42 cellular contexts compared by ENCODE assay signal in the genomic region with DNA sequence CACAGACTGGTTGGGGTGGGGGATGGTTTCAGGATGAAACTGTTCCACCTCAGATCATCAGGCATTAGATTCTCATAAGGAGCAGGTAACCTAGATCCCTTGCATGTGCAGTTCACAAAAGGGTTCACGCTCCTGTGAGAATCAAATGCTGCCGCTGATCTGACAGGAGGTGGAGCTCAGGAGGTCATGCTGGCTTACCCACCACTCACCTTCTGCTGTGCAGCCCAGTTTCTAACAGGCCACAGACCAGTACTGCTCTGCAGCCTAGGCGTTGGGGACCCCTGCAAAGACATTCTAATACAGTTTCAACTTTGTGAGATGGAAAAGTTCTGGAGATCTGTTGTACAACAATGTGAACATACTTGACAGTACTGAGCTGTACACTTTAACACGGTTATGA. TPM values are rescaled to one million over a fixed set of nuclear protein-coding genes. Genes with fewer than 3 reads are reported as not detected.
"Had no signal": no experiment of that assay in that cellular context is flagged by ENCODE, and none has a peak within 500 bp of the region (broad histone marks: within the 10 kb centered on the region; RNA-seq: fewer than 3 reads in every experiment).

No MANE protein-coding gene starts in this region.

- H3K27ac Mint-ChIP-seq: activated B cell treated with CpG ODN at 0.5 μM for 24 hours; activated CD8-positive, alpha-beta T cell treated with anti-CD3 and anti-CD28 coated beads for 36 hours; activated naive CD4-positive, alpha-beta T cell treated with anti-CD3 and anti-CD28 coated beads for 36 hours; activated naive CD4-positive, alpha-beta T cell treated with anti-CD3 and anti-CD28 coated beads, Interleukin-2, amount 50 U/mL, for 24 hours; activated naive CD8-positive, alpha-beta T cell treated with anti-CD3 and anti-CD28 coated beads for 36 hours; activated naive CD8-positive, alpha-beta T cell treated with anti-CD3 and anti-CD28 coated beads, Interleukin-2, amount 50 U/mL, for 24 hours; activated T-helper 1 cell treated with anti-CD3 and anti-CD28 coated beads, Interleukin-12 subunit alpha, Interleukin-12 subunit beta, Interleukin-2, Interleukin-4 antibody, amounts not matched to agents 30 ng/mL and 10 ng/mL and 1 ng/mL, durations not matched to agents 14 hours and 24 hours and 36 hours; activated T-helper 2 cell treated with anti-CD3 and anti-CD28 coated beads, Interferon-gamma antibody, Interleukin-2, Interleukin-4, amounts not matched to agents 10 μg/mL and 5 μg/mL and 100 μg/mL, durations not matched to agents 14 hours and 24 hours and 36 hours; dendritic cell treated with granulocyte-macrophage colony-stimulating factor and Interleukin-4, amounts not matched to agents 40 ng/mL and 50 ng/mL, for 4 days; effector memory CD8-positive, alpha-beta T cell; T-cell; T-helper 1 cell treated with Interleukin-12 subunit alpha and Interleukin-12 subunit beta and Interleukin-4 antibody, amounts not matched to agents 30 μg/mL and 1 μg/mL, for 36 hours; T-helper 2 cell treated with Interferon-gamma antibody and Interleukin-4, amounts not matched to agents 5 μg/mL and 100 μg/mL, for 36 hours had no signal

- H3K4me1 Mint-ChIP-seq: activated naive CD8-positive, alpha-beta T cell treated with anti-CD3 and anti-CD28 coated beads for 36 hours; activated naive CD8-positive, alpha-beta T cell treated with anti-CD3 and anti-CD28 coated beads, Interleukin-2, amount 50 U/mL, for 24 hours; brain; central memory CD8-positive, alpha-beta T cell had no signal

- ATAC-seq: activated CD4-positive, CD25-positive, alpha-beta regulatory T cell treated with anti-CD3 and anti-CD28 coated beads, Interleukin-2, amount 50 U/mL, for 24 hours; activated CD8-positive, alpha-beta T cell treated with anti-CD3 and anti-CD28 coated beads for 36 hours; activated naive CD8-positive, alpha-beta T cell treated with anti-CD3 and anti-CD28 coated beads, Interleukin-2, amount 50 U/mL, for 24 hours; effector memory CD8-positive, alpha-beta T cell; T-cell had no signal

- H3K36me3 Mint-ChIP-seq: activated naive CD4-positive, alpha-beta T cell treated with anti-CD3 and anti-CD28 coated beads, Interleukin-2, amount 50 U/mL, for 24 hours; activated naive CD8-positive, alpha-beta T cell treated with anti-CD3 and anti-CD28 coated beads for 36 hours; brain; T-cell had no signal

- H3K27ac ChIP-seq: adrenal gland, ascending aorta, breast epithelium, cardiac muscle cell, coronary artery, dorsolateral prefrontal cortex, epithelial cell of prostate, esophagus squamous epithelium, WERI-Rb-1 had no signal

- H3K9me3 ChIP-seq: adrenal gland, ascending aorta, breast epithelium, esophagus squamous epithelium had no signal

- H3K4me1 ChIP-seq: adrenal gland, ascending aorta, breast epithelium had no signal

- H3K4me3 Mint-ChIP-seq: activated B cell treated with CpG ODN at 0.5 μM for 24 hours; activated CD8-positive, alpha-beta T cell treated with anti-CD3 and anti-CD28 coated beads for 36 hours; activated naive CD4-positive, alpha-beta T cell treated with anti-CD3 and anti-CD28 coated beads for 36 hours; activated naive CD4-positive, alpha-beta T cell treated with anti-CD3 and anti-CD28 coated beads, Interleukin-2, amount 50 U/mL, for 24 hours; activated naive CD8-positive, alpha-beta T cell treated with anti-CD3 and anti-CD28 coated beads for 36 hours; activated naive CD8-positive, alpha-beta T cell treated with anti-CD3 and anti-CD28 coated beads, Interleukin-2, amount 50 U/mL, for 24 hours; activated T-helper 1 cell treated with anti-CD3 and anti-CD28 coated beads, Interleukin-12 subunit alpha, Interleukin-12 subunit beta, Interleukin-2, Interleukin-4 antibody, amounts not matched to agents 30 ng/mL and 10 ng/mL and 1 ng/mL, durations not matched to agents 14 hours and 24 hours and 36 hours; brain; central memory CD8-positive, alpha-beta T cell; dendritic cell treated with granulocyte-macrophage colony-stimulating factor and Interleukin-4, amounts not matched to agents 40 ng/mL and 50 ng/mL, for 4 days; effector memory CD8-positive, alpha-beta T cell; T-cell; T-helper 1 cell treated with Interleukin-12 subunit alpha and Interleukin-12 subunit beta and Interleukin-4 antibody, amounts not matched to agents 30 μg/mL and 1 μg/mL, for 36 hours; T-helper 2 cell treated with Interferon-gamma antibody and Interleukin-4, amounts not matched to agents 5 μg/mL and 100 μg/mL, for 36 hours had no signal

- H3K27me3 ChIP-seq: adrenal gland, ascending aorta, breast epithelium, cardiac muscle cell, dorsolateral prefrontal cortex had no signal

- H3K9me3 Mint-ChIP-seq: activated B cell treated with CpG ODN at 0.5 μM for 24 hours; activated CD8-positive, alpha-beta T cell treated with anti-CD3 and anti-CD28 coated beads for 36 hours; activated naive CD4-positive, alpha-beta T cell treated with anti-CD3 and anti-CD28 coated beads for 36 hours; activated naive CD4-positive, alpha-beta T cell treated with anti-CD3 and anti-CD28 coated beads, Interleukin-2, amount 50 U/mL, for 24 hours; activated naive CD8-positive, alpha-beta T cell treated with anti-CD3 and anti-CD28 coated beads for 36 hours; activated naive CD8-positive, alpha-beta T cell treated with anti-CD3 and anti-CD28 coated beads, Interleukin-2, amount 50 U/mL, for 24 hours; activated T-helper 1 cell treated with anti-CD3 and anti-CD28 coated beads, Interleukin-12 subunit alpha, Interleukin-12 subunit beta, Interleukin-2, Interleukin-4 antibody, amounts not matched to agents 30 ng/mL and 10 ng/mL and 1 ng/mL, durations not matched to agents 14 hours and 24 hours and 36 hours; activated T-helper 2 cell treated with anti-CD3 and anti-CD28 coated beads, Interferon-gamma antibody, Interleukin-2, Interleukin-4, amounts not matched to agents 10 μg/mL and 5 μg/mL and 100 μg/mL, durations not matched to agents 14 hours and 24 hours and 36 hours; central memory CD8-positive, alpha-beta T cell; dendritic cell treated with granulocyte-macrophage colony-stimulating factor and Interleukin-4, amounts not matched to agents 40 ng/mL and 50 ng/mL, for 4 days; effector memory CD8-positive, alpha-beta T cell; T-cell; T-helper 1 cell treated with Interleukin-12 subunit alpha and Interleukin-12 subunit beta and Interleukin-4 antibody, amounts not matched to agents 30 μg/mL and 1 μg/mL, for 36 hours; T-helper 2 cell treated with Interferon-gamma antibody and Interleukin-4, amounts not matched to agents 5 μg/mL and 100 μg/mL, for 36 hours had no signal

- DNase-seq: activated B cell treated with CpG ODN at 0.5 μM for 24 hours; activated CD4-positive, alpha-beta T cell treated with anti-CD3 and anti-CD28 coated beads for 48 hours; activated CD4-positive, alpha-beta T cell treated with anti-CD3 and anti-CD28 coated beads, Interleukin-2, amount 50 U/mL, for 1 hour; activated CD4-positive, alpha-beta T cell treated with anti-CD3 and anti-CD28 coated beads, Interleukin-2, amount 50 U/mL, for 48 hours; activated CD8-positive, alpha-beta T cell treated with anti-CD3 and anti-CD28 coated beads for 36 hours; activated effector memory CD4-positive, alpha-beta T cell treated with anti-CD3 and anti-CD28 coated beads, Interleukin-2, amount 50 U/mL, for 16 hours; activated naive CD4-positive, alpha-beta T cell treated with anti-CD3 and anti-CD28 coated beads for 36 hours; activated naive CD8-positive, alpha-beta T cell treated with anti-CD3 and anti-CD28 coated beads for 36 hours; activated naive CD8-positive, alpha-beta T cell treated with anti-CD3 and anti-CD28 coated beads, Interleukin-2, amount 50 U/mL, for 24 hours; activated T-cell treated with anti-CD3 and anti-CD28 coated beads, Interleukin-2, amount 50 U/mL, for 1 hour; activated T-cell treated with anti-CD3 and anti-CD28 coated beads, Interleukin-2, amount 50 U/mL, for 48 hours; dorsolateral prefrontal cortex; effector CD4-positive, alpha-beta T cell; effector memory CD8-positive, alpha-beta T cell; esophagus squamous epithelium; head of caudate nucleus; SW 1271; T-cell; T1000; WERI-Rb-1 had no signal

RNA-seq across cellular contexts. Expression of gene STRA8, which starts 39.9 kb away (rescaled TPM):
- total RNA-seq: activated B cell treated with CpG ODN at 0.5 μM for 24 hours; activated CD8-positive, alpha-beta memory T cell treated with anti-CD3 and anti-CD28 coated beads for 36 hours; activated CD8-positive, alpha-beta T cell treated with anti-CD3 and anti-CD28 coated beads for 36 hours; activated naive CD4-positive, alpha-beta T cell treated with anti-CD3 and anti-CD28 coated beads for 36 hours; activated naive CD8-positive, alpha-beta T cell treated with anti-CD3 and anti-CD28 coated beads for 36 hours; activated T-helper 1 cell treated with anti-CD3 and anti-CD28 coated beads, Interleukin-12 subunit alpha, Interleukin-12 subunit beta, Interleukin-2, Interleukin-4 antibody, amounts not matched to agents 30 ng/mL and 10 ng/mL and 1 ng/mL, durations not matched to agents 14 hours and 24 hours and 36 hours; activated T-helper 2 cell treated with anti-CD3 and anti-CD28 coated beads, Interferon-gamma antibody, Interleukin-2, Interleukin-4, amounts not matched to agents 10 μg/mL and 5 μg/mL and 100 μg/mL, durations not matched to agents 14 hours and 24 hours and 36 hours; adrenal gland; ascending aorta; breast epithelium; cardiac muscle cell; cerebellum; endothelial cell of umbilical vein; esophagus squamous epithelium; fibroblast of lung; fibroblast of villous mesenchyme; frontal cortex; T-cell had no signal
- polyA plus RNA-seq: adrenal gland, cardiac muscle cell, endothelial cell of umbilical vein, esophagus, fibroblast of lung had no signal
